Comparison of ENCODE assay signal across 22 cellular contexts in the genomic region with DNA sequence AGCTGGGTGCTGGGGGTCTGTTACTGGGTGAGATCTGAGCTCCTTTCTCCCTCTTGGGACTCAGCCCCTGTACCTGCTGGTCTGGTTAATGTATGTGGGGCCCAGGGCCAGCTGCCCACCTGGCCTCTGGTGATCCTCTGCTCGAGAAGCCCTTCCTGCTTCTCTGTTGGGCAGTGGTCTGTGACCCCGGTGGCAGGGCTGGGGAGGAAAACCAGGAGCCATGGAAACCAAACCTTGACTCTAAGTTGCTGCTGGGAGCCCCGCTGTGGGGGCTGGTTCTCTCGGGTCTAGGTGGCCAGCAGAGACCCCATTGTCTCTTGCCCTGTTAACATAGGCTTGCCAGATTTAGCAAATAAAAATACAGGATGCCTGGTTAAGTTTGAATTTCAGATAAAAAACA. TPM values are rescaled to one million over a fixed set of nuclear protein-coding genes. Genes with fewer than 3 reads are reported as not detected.
A peak's percentile ranks its signal among the peaks of the same experiment; 100 is the strongest.
DNase-seq lines count a peak whose midpoint lies in the region; ATAC-seq and TF ChIP-seq lines count a peak whose summit lies in the region.
"Had no signal": no experiment of that assay in that cellular context is flagged by ENCODE, and none has a peak within 500 bp of the region (broad histone marks: within the 10 kb centered on the region; RNA-seq: fewer than 3 reads in every experiment).

No MANE protein-coding gene starts in this region.

- no peak overlapping the region for H3K4me3 Mint-ChIP-seq in Calu3 (ENCODE audit: low read depth, unreplicated experiment)
- no peak overlapping the region for H3K4me3 Mint-ChIP-seq in stimulated activated memory B cell treated with anti-CD40 and anti-IgM and Interleukin-4, amounts not matched to agents 10 μg/mL and 1 μg/mL and 100 μg/mL, for 72 hours
- H3K4me3 Mint-ChIP-seq: CD8-positive, alpha-beta T cell; H9 had no signal

- H3K27ac ChIP-seq in Panc1 (ENCODE audit: low read length) (peak overlapping the region; percentile 68), lower lobe of right lung (no peak overlapping the region)
- H3K27ac ChIP-seq: GM23248, HL-60 had no signal

- in situ Hi-C loops in Panc1 (cut with HindIII; ENCODE audit: low pct_unique_long_range_greater_than_20kb, low sequenced_read_pairs) = no loop called here

- ATAC-seq in Panc1 (no peak), lower lobe of right lung (no peak), HG02571 (IDR thresholded peaks at IDR 0.05; ENCODE audit: unreplicated experiment) (no peak)
- ATAC-seq in stimulated activated memory B cell treated with anti-CD40 and anti-IgM and Interleukin-4, amounts not matched to agents 10 μg/mL and 1 μg/mL and 100 μg/mL, for 72 hours = no peak
- ATAC-seq: CD8-positive, alpha-beta T cell; HepG2 had no signal

- DNase-seq in Calu3 (no peak), Panc1 (ENCODE audit: low read depth, low spot score) (no peak), lower lobe of right lung (peak; percentile 10), retina (no peak)
- DNase-seq in activated CD4-positive, alpha-beta T cell treated with anti-CD3 and anti-CD28 coated beads for 1 hour = no peak
- DNase-seq: CD8-positive, alpha-beta T cell; DMS153; GM23248; H9; KG1; NCI-H1092; NCI-H1436 treated with DMSO at 0.1 percent for 48 hours; NCI-H2029; NCI-H226; NCI-H524; NCI-H82; SHP77 had no signal

- H3K4me1 ChIP-seq in Panc1 (ENCODE audit: control insufficient read depth, insufficient read depth, low read length) = peaks cover 45% of the 10 kb centered on the region
- peaks cover 12% of the 10 kb centered on the region for H3K4me1 ChIP-seq in lower lobe of right lung

- peaks cover 3% of the 10 kb centered on the region for H3K9me3 Mint-ChIP-seq in Calu3 (ENCODE audit: low read depth, unreplicated experiment)
- H3K9me3 Mint-ChIP-seq in stimulated activated memory B cell treated with anti-CD40 and anti-IgM and Interleukin-4, amounts not matched to agents 10 μg/mL and 1 μg/mL and 100 μg/mL, for 72 hours = no peaks in the 10 kb centered on the region
- H3K9me3 Mint-ChIP-seq: CD8-positive, alpha-beta T cell; H9 had no signal

- intact Hi-C loops in Calu3 (cut with micrococcal nuclease; ENCODE audit: unreplicated experiment) = no loop called here
- intact Hi-C loops in Panc1 (cut with micrococcal nuclease; ENCODE audit: unreplicated experiment) = no loop called here
- intact Hi-C loops in lower lobe of right lung (cut with DNase I) = no loop called here

- H3K4me1 Mint-ChIP-seq in Calu3 (ENCODE audit: low read depth, unreplicated experiment) = peaks cover 76% of the 10 kb centered on the region
- peaks cover 56% of the 10 kb centered on the region for H3K4me1 Mint-ChIP-seq in stimulated activated memory B cell treated with anti-CD40 and anti-IgM and Interleukin-4, amounts not matched to agents 10 μg/mL and 1 μg/mL and 100 μg/mL, for 72 hours

- POLR2A ChIA-PET in Panc1 (lab: Charles Lee) = no interaction called here

- peaks cover 15% of the 10 kb centered on the region for H3K36me3 Mint-ChIP-seq in Calu3 (ENCODE audit: insufficient read depth, unreplicated experiment)
- no peaks in the 10 kb centered on the region for H3K36me3 Mint-ChIP-seq in stimulated activated memory B cell treated with anti-CD40 and anti-IgM and Interleukin-4, amounts not matched to agents 10 μg/mL and 1 μg/mL and 100 μg/mL, for 72 hours
- H3K36me3 Mint-ChIP-seq: CD8-positive, alpha-beta T cell had no signal

- no peaks in the 10 kb centered on the region for H3K36me3 ChIP-seq in Panc1 (ENCODE audit: control insufficient read depth, insufficient read depth, low read length)
- H3K36me3 ChIP-seq in lower lobe of right lung = no peaks in the 10 kb centered on the region

- BruUV-seq in Calu3 (replicated peaks; lab: Mats Ljungman, UMichigan) (no TSS peak), Panc1 (replicated peaks; lab: Mats Ljungman, UMichigan) (no TSS peak)

- peak overlapping the region; percentile 62 for H3K27ac Mint-ChIP-seq in Calu3 (ENCODE audit: unreplicated experiment)
- H3K27ac Mint-ChIP-seq in stimulated activated memory B cell treated with anti-CD40 and anti-IgM and Interleukin-4, amounts not matched to agents 10 μg/mL and 1 μg/mL and 100 μg/mL, for 72 hours = peak overlapping the region; percentile 23
- H3K27ac Mint-ChIP-seq: CD8-positive, alpha-beta T cell; H9 had no signal

- CTCF ChIA-PET in Calu3 (lab: Charles Lee) (no interaction called here), Panc1 (lab: Charles Lee) (no interaction called here)

- TF ChIP-seq CTCF in Calu3 (IDR thresholded peaks at IDR 0.05; ENCODE audit: unreplicated experiment) (no peak), Panc1 (IDR thresholded peaks at IDR 0.05) (no peak), lower lobe of right lung (IDR thresholded peaks at IDR 0.05) (no peak)

- H3K27me3 ChIP-seq in Panc1 (ENCODE audit: control insufficient read depth, insufficient read depth, low read length) = no peaks in the 10 kb centered on the region
- H3K27me3 ChIP-seq in lower lobe of right lung (ENCODE audit: low read depth) = peaks cover 4% of the 10 kb centered on the region

- H3K9me3 ChIP-seq in Panc1 (ENCODE audit: control insufficient read depth, insufficient read depth, low read depth, low read length) (no peaks in the 10 kb centered on the region), lower lobe of right lung (no peaks in the 10 kb centered on the region)

- no peaks in the 10 kb centered on the region for H3K27me3 Mint-ChIP-seq in Calu3 (ENCODE audit: unreplicated experiment)
- H3K27me3 Mint-ChIP-seq in stimulated activated memory B cell treated with anti-CD40 and anti-IgM and Interleukin-4, amounts not matched to agents 10 μg/mL and 1 μg/mL and 100 μg/mL, for 72 hours = peaks cover 13% of the 10 kb centered on the region

- H3K4me3 ChIP-seq in Panc1 (ENCODE audit: low read depth in 2 of 2, low read length in 2 of 2) (no peak overlapping the region), lower lobe of right lung (no peak overlapping the region)
- H3K4me3 ChIP-seq: GM23248 had no signal

RNA-seq across cellular contexts. Expression of gene PADI1, which starts 1.3 kb away (rescaled TPM):
- total RNA-seq in Calu3 (2022) (2.3 and 4.5 TPM in 2 replicates), Panc1 (2021; ENCODE audit: unreplicated experiment) (2.3 TPM), lower lobe of right lung (not detected)
- 2.6 TPM for polyA plus RNA-seq in Panc1 (2012; ENCODE audit: insufficient read length)
- total RNA-seq: CD8-positive, alpha-beta T cell; HepG2; OCI-LY7 had no signal
- polyA plus RNA-seq: HepG2 had no signal

RNA-seq across cellular contexts. Expression of gene PADI3, which starts 42.7 kb away (rescaled TPM):
- total RNA-seq in Calu3 (2022) (0.21 and 0.22 TPM in 2 replicates), Panc1 (2021; ENCODE audit: unreplicated experiment) (3.4 TPM), lower lobe of right lung (not detected)
- 4.4 TPM for polyA plus RNA-seq in Panc1 (2012; ENCODE audit: insufficient read length)
- total RNA-seq: CD8-positive, alpha-beta T cell; GM23248; HepG2; OCI-LY7 had no signal
- polyA plus RNA-seq: GM23248, HepG2 had no signal
